Comparison of ENCODE assay signal across 25 cellular contexts in genomic region chr1:63882048-63882704, GRCh38.
DNase-seq lines count a peak whose midpoint lies in the region; ATAC-seq, FAIRE-seq and TF ChIP-seq lines count a peak whose summit lies in the region.
"Had no signal": no experiment of that assay in that cellular context is flagged by ENCODE, and none has a peak within 500 bp of the region (broad histone marks: within the 10 kb centered on the region; RNA-seq: fewer than 3 reads in every experiment).

No MANE protein-coding gene starts in this region.

- H3K27ac ChIP-seq in small intestine (ENCODE audit: low read depth in 1 of 2, low read length in 1 of 2), result no peak overlapping the region
- no peak overlapping the region for H3K27ac ChIP-seq in CD4-positive, alpha-beta T cell (ENCODE audit: low read depth, low read length)
- H3K27ac ChIP-seq: KMS-11 had no signal

- CTCF ChIA-PET in CD4-positive, alpha-beta T cell (lab: Charles Lee), result no interaction called here

- no peak overlapping the region for H3K27ac Mint-ChIP-seq in CD4-positive, alpha-beta T cell
- H3K27ac Mint-ChIP-seq: activated naive CD4-positive, alpha-beta T cell treated with anti-CD3 and anti-CD28 coated beads for 36 hours; type B pancreatic cell had no signal

- no peaks in the 10 kb centered on the region for H3K27me3 Mint-ChIP-seq in CD4-positive, alpha-beta T cell
- H3K27me3 Mint-ChIP-seq: type B pancreatic cell had no signal

- no peaks in the 10 kb centered on the region for H3K9me3 Mint-ChIP-seq in CD4-positive, alpha-beta T cell
- H3K9me3 Mint-ChIP-seq: activated naive CD4-positive, alpha-beta T cell treated with anti-CD3 and anti-CD28 coated beads for 36 hours had no signal

- no peaks in the 10 kb centered on the region for H3K9me3 ChIP-seq in small intestine (ENCODE audit: control insufficient read depth, low read depth)
- H3K9me3 ChIP-seq in CD4-positive, alpha-beta T cell (ENCODE audit: control insufficient read depth, low read length), result no peaks in the 10 kb centered on the region
- H3K9me3 ChIP-seq: sigmoid colon, SK-N-SH had no signal

- POLR2A ChIA-PET in CD4-positive, alpha-beta T cell (lab: Charles Lee), result no interaction called here

- H3K36me3 Mint-ChIP-seq in CD4-positive, alpha-beta T cell (ENCODE audit: low read depth), result no peaks in the 10 kb centered on the region
- H3K36me3 Mint-ChIP-seq: type B pancreatic cell had no signal

- intact Hi-C loops in CD4-positive, alpha-beta T cell (cut with DNase I, micrococcal nuclease), result no loop called here

- DNase-seq in NCI-H446 treated with DMSO at 0.1 percent for 48 hours (lab: John Stamatoyannopoulos, UW) (peak; percentile 37), fibroblast of peridontal ligament (ENCODE audit: extremely low read depth) (peak; percentile 20), inferior parietal cortex (ENCODE audit: extremely low spot score) (peak; percentile 30), putamen (ENCODE audit: low spot score) (peak; percentile 65), cortex of kidney (lab: John Stamatoyannopoulos, UW) (no peak), small intestine (no peak), A172 (ENCODE audit: low spot score) (no peak)
- no peak for DNase-seq in CD4-positive, alpha-beta T cell
- DNase-seq: ACHN; activated CD4-positive, alpha-beta T cell treated with anti-CD3 and anti-CD28 coated beads, Interleukin-2, amount 50 U/mL, for 4 hours; activated naive CD4-positive, alpha-beta T cell treated with anti-CD3 and anti-CD28 coated beads for 36 hours; kidney glomerular epithelial cell; MM.1S; NCI-H1105 treated with DMSO at 0.1 percent for 48 hours; NCI-H187 treated with DMSO at 0.1 percent for 48 hours; NCI-H524 treated with DMSO at 0.1 percent for 48 hours; OCI-M1; posterior cingulate gyrus; sigmoid colon; SK-N-SH; stimulated activated CD4-positive, alpha-beta T cell treated with anti-CD3 and anti-CD28 coated beads, Interleukin-4, amount 100 ng/mL, for 24 hours had no signal

- no peak for TF ChIP-seq CTCF in CD4-positive, alpha-beta T cell (IDR thresholded peaks at IDR 0.05)

- ATAC-seq in CD4-positive, alpha-beta T cell (ENCODE audit: poor library complexity), result no peak

- H3K4me1 ChIP-seq in small intestine (ENCODE audit: control insufficient read depth in 2 of 2, insufficient read depth in 1 of 2, low read depth in 1 of 2, low read length in 1 of 2), result peaks cover 0 to 7% of the 10 kb centered on the region in 2 donors

- no peaks in the 10 kb centered on the region for H3K4me1 Mint-ChIP-seq in CD4-positive, alpha-beta T cell (ENCODE audit: low read depth)

- H3K4me3 ChIP-seq in small intestine (ENCODE audit: low read depth in 1 of 2, low read length in 2 of 2), result no peak overlapping the region
- H3K4me3 ChIP-seq: sigmoid colon had no signal

- no peak overlapping the region for H3K4me3 Mint-ChIP-seq in CD4-positive, alpha-beta T cell
- H3K4me3 Mint-ChIP-seq: activated naive CD4-positive, alpha-beta T cell treated with anti-CD3 and anti-CD28 coated beads for 36 hours; type B pancreatic cell had no signal

- no peaks in the 10 kb centered on the region for H3K36me3 ChIP-seq in small intestine (ENCODE audit: control insufficient read depth in 2 of 2, insufficient read depth in 2 of 2, low read length in 2 of 2)
- H3K36me3 ChIP-seq: sigmoid colon had no signal

- no peaks in the 10 kb centered on the region for H3K27me3 ChIP-seq in small intestine (ENCODE audit: control insufficient read depth in 2 of 2, insufficient read depth in 2 of 2, low read length in 2 of 2)
- no peaks in the 10 kb centered on the region for H3K27me3 ChIP-seq in CD4-positive, alpha-beta T cell (ENCODE audit: control insufficient read depth, insufficient read depth, low read length)
- H3K27me3 ChIP-seq: sigmoid colon had no signal

- 84 to 95% (median 90%) methylated on average over 4 of the region's 4 CpGs for WGBS in small intestine, 3 donors

- FAIRE-seq in small intestine (lab: Jason Lieb, UNC), result no peak
- FAIRE-seq: GM18507, H54 had no signal

Comparison
In these comparisons a context has a peak if more than half of its experiments do, and no peak if none do; other contexts are left out.
1. DNase-seq: peak in NCI-H446 treated with DMSO at 0.1 percent for 48 hours (single experiment), fibroblast of peridontal ligament (single experiment), inferior parietal cortex (single experiment) and putamen (single experiment); none in cortex of kidney (single experiment), small intestine (single experiment), A172 (single experiment) and CD4-positive, alpha-beta T cell (0 of 10).